In the genomic region with DNA sequence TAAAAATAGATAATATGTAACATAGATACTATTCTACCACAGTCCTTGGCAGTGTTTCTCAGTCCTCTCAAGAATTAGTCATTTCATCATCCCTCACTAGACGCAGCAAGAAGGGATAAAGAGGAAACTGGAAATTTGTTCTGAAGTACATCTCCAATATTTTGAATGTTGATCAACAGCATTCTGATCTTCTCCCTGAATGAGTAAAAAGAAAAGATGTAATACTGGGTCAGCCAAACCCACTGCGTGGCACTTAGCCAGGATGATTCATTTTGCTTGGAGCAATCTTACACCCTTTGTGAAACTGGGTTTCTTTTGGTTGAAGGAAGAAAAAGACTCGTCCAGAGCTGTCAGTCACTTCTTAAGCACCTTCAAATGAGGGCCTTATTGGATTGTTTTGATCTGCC, we compare ENCODE assay signal across 1 cellular context.
TF ChIP-seq lines count a peak whose summit lies in the region.

No MANE protein-coding gene starts in this region.

TF ChIP-seq in HepG2, 621 proteins besides CTCF, POLR2A, EP300 and RAD21:
- TF ChIP-seq RFXAP (CRISPR knock-in tag; IDR thresholded peaks at IDR 0.05; ENCODE audit: borderline replicate concordance) (no peak), ZNF761 (CRISPR knock-in tag; conservative IDR thresholded peaks at IDR 0.05) (no peak), CREB1 (IDR thresholded peaks at IDR 0.05) (no peak), CREB1 (CRISPR knock-in tag; IDR thresholded peaks at IDR 0.05) (no peak)
